ENCODE assay signal across 8 cellular contexts in genomic region chr11:31509412-31510345, GRCh38. TPM values are rescaled to one million over a fixed set of nuclear protein-coding genes. Genes with fewer than 3 reads are reported as not detected.
DNase-seq lines count a peak whose midpoint lies in the region; ATAC-seq and TF ChIP-seq lines count a peak whose summit lies in the region.

TSS of gene ELP4 (plus strand) at chr11:31509767. CDS start at chr11:31509785, 18 bp downstream.
TSS of gene IMMP1L (minus strand) at chr11:31509622. CDS start at chr11:31463276, 46,346 bp downstream.

- H3K79me2 ChIP-seq in ACC112 (ENCODE audit: control insufficient read depth, insufficient read depth, low read length, unreplicated experiment) (peaks cover 61% of the 10 kb centered on the region), mammary epithelial cell (ENCODE audit: insufficient read depth, low read length) (peaks cover 85% of the 10 kb centered on the region), smooth muscle cell (ENCODE audit: low read depth) (peaks cover 61% of the 10 kb centered on the region)

- peak; percentile 97 for DNase-seq in NCI-H2196 treated with DMSO at 0.1 percent for 48 hours (lab: John Stamatoyannopoulos, UW; ENCODE audit: unreplicated experiment)
- peak; percentile 95 for DNase-seq in mammary epithelial cell
- DNase-seq in iPS-NIHi11 (ENCODE audit: low spot score): peak; percentile 97
- DNase-seq in smooth muscle cell (lab: John Stamatoyannopoulos, UW; ENCODE audit: unreplicated experiment): peak; percentile 71

- H3F3A ChIP-seq in smooth muscle cell (ENCODE audit: low read depth): no peaks in the 10 kb centered on the region

- ATAC-seq in GM18870 (IDR thresholded peaks at IDR 0.05; ENCODE audit: unreplicated experiment) (peak; percentile 100), HG03135 (IDR thresholded peaks at IDR 0.05; ENCODE audit: unreplicated experiment) (peak; percentile 100)

- CTCF ChIA-PET in mammary epithelial cell (lab: Charles Lee; ENCODE audit: low non-redundant PET): no interaction called here

- peak within 1 kb of the TSS; percentile 82 for H3K4me2 ChIP-seq in mammary epithelial cell (ENCODE audit: insufficient read depth, low read depth, low read length)
- H3K4me2 ChIP-seq in smooth muscle cell: peak within 1 kb of the TSS; percentile 95

- peak within 1 kb of the TSS; percentile 97 for H2AFZ ChIP-seq in ACC112 (ENCODE audit: low read length, unreplicated experiment)
- H2AFZ ChIP-seq in mammary epithelial cell (ENCODE audit: low read depth, low read length): peak within 1 kb of the TSS; percentile 98
- peak within 1 kb of the TSS; percentile 99 for H2AFZ ChIP-seq in smooth muscle cell (ENCODE audit: low read depth)

- H3K4me1 ChIP-seq in ACC112 (ENCODE audit: control insufficient read depth, insufficient read depth, low read length, unreplicated experiment) (peaks cover 21% of the 10 kb centered on the region), mammary epithelial cell (ENCODE audit: insufficient read depth, low read length) (peaks cover 10% of the 10 kb centered on the region), smooth muscle cell (ENCODE audit: low read depth) (peaks cover 34% of the 10 kb centered on the region)

- 0% methylated on average over 18 of the region's 47 CpGs for WGBS in mammary epithelial cell (ENCODE audit: low coverage, missing lambda C conversion rate)
- WGBS in smooth muscle cell (ENCODE audit: low lambda C conversion rate): under 1% methylated on average over 47 of the region's 47 CpGs

- H3K9me3 ChIP-seq in mammary epithelial cell (replicated peaks; ENCODE audit: insufficient read depth, low read length) (no peaks in the 10 kb centered on the region), smooth muscle cell (replicated peaks; ENCODE audit: low read depth) (no peaks in the 10 kb centered on the region)

- peak within 1 kb of the TSS; percentile 27; the same call in 1 of the 2 replicates for H3K27ac ChIP-seq in ACC112 (ENCODE audit: low read depth, low read length)
- H3K27ac ChIP-seq in VCaP: peak within 1 kb of the TSS; percentile 85
- H3K27ac ChIP-seq in mammary epithelial cell (ENCODE audit: insufficient read depth, low read depth, low read length): peak within 1 kb of the TSS; percentile 82
- H3K27ac ChIP-seq in smooth muscle cell (ENCODE audit: low read depth): peak within 1 kb of the TSS; percentile 57

- H3K9ac ChIP-seq in mammary epithelial cell (ENCODE audit: insufficient read depth, low read length): peak within 1 kb of the TSS; percentile 90
- peak within 1 kb of the TSS; percentile 89 for H3K9ac ChIP-seq in smooth muscle cell (ENCODE audit: low read depth)

- H3K36me3 ChIP-seq in ACC112 (ENCODE audit: insufficient read depth, low read length) (peaks cover 3% of the 10 kb centered on the region; the same call in 1 of the 2 replicates), mammary epithelial cell (ENCODE audit: insufficient read depth, low read length) (peaks cover 5% of the 10 kb centered on the region), smooth muscle cell (ENCODE audit: low read depth) (no peaks in the 10 kb centered on the region)

- H4K20me1 ChIP-seq in mammary epithelial cell (ENCODE audit: insufficient read depth, low read length) (no peaks in the 10 kb centered on the region), smooth muscle cell (ENCODE audit: low read depth) (no peaks in the 10 kb centered on the region)

- TF ChIP-seq CTCF in VCaP (conservative IDR thresholded peaks at IDR 0.05): no peak
- TF ChIP-seq CTCF in mammary epithelial cell (conservative IDR thresholded peaks at IDR 0.05 in 1 of 2, IDR thresholded peaks at IDR 0.05 in 1 of 2; ENCODE audit: extremely low read depth in 1 of 2, insufficient read depth in 1 of 2, low read depth in 1 of 2, low read length in 2 of 2): no peak
- no peak for TF ChIP-seq CTCF in smooth muscle cell (IDR thresholded peaks at IDR 0.05; ENCODE audit: borderline replicate concordance, insufficient read depth, poor library complexity, severe bottlenecking)

- dilution Hi-C loops in mammary epithelial cell (cut with HindIII; ENCODE audit: low sequenced_read_pairs): no loop called here

- peak within 1 kb of the TSS; percentile 96 for H3K4me3 ChIP-seq in ACC112 (ENCODE audit: low read depth, low read length)
- peak within 1 kb of the TSS; percentile 89 to 96 (median 94) for H3K4me3 ChIP-seq in mammary epithelial cell (replicated peaks in 1 of 3; ENCODE audit: insufficient read depth in 1 of 3, low read depth in 2 of 3, low read length in 3 of 3)
- H3K4me3 ChIP-seq in smooth muscle cell: peak within 1 kb of the TSS; percentile 73

- in situ Hi-C loops in mammary epithelial cell (cut with MboI; ENCODE audit: low sequenced_read_pairs in 2 of 2): no loop called here

- H3K27me3 ChIP-seq in ACC112 (ENCODE audit: insufficient read depth, low read length): no peaks in the 10 kb centered on the region
- no peaks in the 10 kb centered on the region for H3K27me3 ChIP-seq in mammary epithelial cell (ENCODE audit: insufficient read depth, low read length)
- no peaks in the 10 kb centered on the region for H3K27me3 ChIP-seq in smooth muscle cell (ENCODE audit: low read depth)

- BruUV-seq in mammary epithelial cell (replicated peaks; lab: Mats Ljungman, UMichigan): TSS peak; percentile 51

- intact Hi-C loops in mammary epithelial cell (cut with micrococcal nuclease): loop anchor here (5.0 kb wide), 1 partner anchor 133 kb away; no protein-coding TSS in a partner anchor

RNA-seq across cellular contexts. Expression of gene ELP4, which starts in this region (rescaled TPM):
- total RNA-seq in mammary epithelial cell (10 to 100 TPM; 17.6 to 21.7 TPM), smooth muscle cell (26.4 and 28.4 TPM in 2 replicates)
- polyA plus RNA-seq in mammary epithelial cell (11.0 TPM), smooth muscle cell (15.0 and 19.5 TPM in 2 replicates)
- polyA minus RNA-seq in mammary epithelial cell: 1.7 TPM

RNA-seq across cellular contexts. Expression of gene IMMP1L, which starts in this region (rescaled TPM):
- total RNA-seq in mammary epithelial cell (10 to 100 TPM; 17.2 to 22.1 TPM), smooth muscle cell (11.8 and 22.3 TPM in 2 replicates)
- polyA plus RNA-seq in mammary epithelial cell (20.3 TPM), smooth muscle cell (24.3 and 32.2 TPM in 2 replicates)
- polyA minus RNA-seq in mammary epithelial cell: 3.0 TPM

Comparison
In these comparisons a context has a peak if more than half of its experiments do, and no peak if none do; other contexts are left out.
1. Peak in every context shown above with its lines: DNase-seq, ATAC-seq, H3K4me3 ChIP-seq and H3K27ac ChIP-seq.
2. H3K27ac ChIP-seq: peak in every context shown above with its lines; median percentile 85 in VCaP; 82 in mammary epithelial cell; 57 in smooth muscle cell; 27 in ACC112.